ENCODE assay signal across 8 cellular contexts in genomic region chr11:67117176-67117575, GRCh38. TPM values are rescaled to one million over a fixed set of nuclear protein-coding genes. Genes with fewer than 3 reads are reported as not detected.
DNase-seq lines count a peak whose midpoint lies in the region; ATAC-seq and TF ChIP-seq lines count a peak whose summit lies in the region.

No MANE protein-coding gene starts in this region.

- 0 out of 2 replicates have a peak, but pooled peaks cover 4% of the 10 kb centered on the region for H3F3A ChIP-seq in Loucy (ENCODE audit: low read depth)

- H3K9me3 Mint-ChIP-seq in CD14-positive monocyte (no peaks in the 10 kb centered on the region), nephron progenitor cell (no peaks in the 10 kb centered on the region)

- H3K27me3 Mint-ChIP-seq in CD14-positive monocyte (ENCODE audit: low read depth in 3 of 3): peaks cover 0 to 2% (median 0%) of the 10 kb centered on the region in 3 donors
- peaks cover 9% of the 10 kb centered on the region for H3K27me3 Mint-ChIP-seq in nephron progenitor cell (ENCODE audit: low read depth, poor library complexity)

- H3K4me3 ChIP-seq in Loucy (ENCODE audit: low read length, poor library complexity, severe bottlenecking): peak overlapping the region; percentile 82
- no peak overlapping the region for H3K4me3 ChIP-seq in choroid plexus epithelial cell (ENCODE audit: low read depth, low read length)

- DNase-seq in CD14-positive monocyte (ENCODE audit: low spot score) (no peak), choroid plexus epithelial cell (ENCODE audit: low read depth) (peak; percentile 22), nephron progenitor cell (no peak), NCI-H69 (lab: John Stamatoyannopoulos, UW) (no peak), omental fat pad (ENCODE audit: low spot score) (no peak), NCI-H2029 treated with DMSO at 0.1 percent for 48 hours (lab: John Stamatoyannopoulos, UW) (no peak)

- intact Hi-C loops in CD14-positive monocyte (cut with micrococcal nuclease): no loop called here

- H3K27ac Mint-ChIP-seq in CD14-positive monocyte (peak overlapping the region in 6 of 7 donors; percentile 18 to 84 (median 60)), nephron progenitor cell (peak overlapping the region; percentile 94)

- peak overlapping the region; percentile 91 for H3K4me2 ChIP-seq in Loucy (ENCODE audit: low read depth, low read length, poor library complexity, severe bottlenecking)

- H3K4me1 Mint-ChIP-seq in CD14-positive monocyte (peaks cover 44% of the 10 kb centered on the region), nephron progenitor cell (peaks cover 39% of the 10 kb centered on the region)

- H3K27me3 ChIP-seq in Loucy (ENCODE audit: insufficient read depth, low read length, poor library complexity, severe bottlenecking): no peaks in the 10 kb centered on the region

- H3K9me2 ChIP-seq in Loucy (replicated peaks; ENCODE audit: low read depth, low read length): no peaks in the 10 kb centered on the region

- peaks cover 33% of the 10 kb centered on the region for H3K4me1 ChIP-seq in Loucy (ENCODE audit: insufficient read depth, low read length, poor library complexity, severe bottlenecking)

- peak overlapping the region; percentile 75 for H3K9ac ChIP-seq in Loucy (ENCODE audit: low read depth, low read length, poor library complexity, severe bottlenecking)

- ATAC-seq in HG03196 (IDR thresholded peaks at IDR 0.05; ENCODE audit: unreplicated experiment): no peak
- no peak for ATAC-seq in omental fat pad (ENCODE audit: low FRiP score)

- H3K36me3 ChIP-seq in Loucy (ENCODE audit: insufficient read depth, low read length): no peaks in the 10 kb centered on the region

- H2AFZ ChIP-seq in Loucy (ENCODE audit: low read length): peak overlapping the region; percentile 52

- TF ChIP-seq CTCF in CD14-positive monocyte (IDR thresholded peaks at IDR 0.05) (no peak), Loucy (conservative IDR thresholded peaks at IDR 0.05; ENCODE audit: low read length) (no peak), choroid plexus epithelial cell (conservative IDR thresholded peaks at IDR 0.05; ENCODE audit: low read depth, low read length) (no peak), nephron progenitor cell (IDR thresholded peaks at IDR 0.05) (no peak), omental fat pad (IDR thresholded peaks at IDR 0.05) (no peak)

- H4K20me1 ChIP-seq in Loucy (ENCODE audit: insufficient read depth, low read length, poor library complexity, severe bottlenecking): peaks cover 25% of the 10 kb centered on the region

- peaks cover 0 to 4% of the 10 kb centered on the region in 2 donors for H3K36me3 Mint-ChIP-seq in CD14-positive monocyte
- H3K36me3 Mint-ChIP-seq in nephron progenitor cell (ENCODE audit: low read depth): no peaks in the 10 kb centered on the region

- peaks cover 35% of the 10 kb centered on the region for H3K79me2 ChIP-seq in Loucy (ENCODE audit: insufficient read depth, low read length)

- H3K9me3 ChIP-seq in Loucy (ENCODE audit: insufficient read depth, low read depth, low read length): no peaks in the 10 kb centered on the region

- H3K4me3 Mint-ChIP-seq in CD14-positive monocyte (peak overlapping the region; percentile 72 to 79), nephron progenitor cell (peak overlapping the region; percentile 77)

RNA-seq across cellular contexts. Expression of gene KDM2A, which starts 1.9 kb away (rescaled TPM):
- 1 to 10 TPM; 2.6 to 3.9 TPM for polyA plus RNA-seq in CD14-positive monocyte
- total RNA-seq in omental fat pad: 10 to 100 TPM; 47.4 to 83.6 (median 56.6) TPM
